In the genomic region with DNA sequence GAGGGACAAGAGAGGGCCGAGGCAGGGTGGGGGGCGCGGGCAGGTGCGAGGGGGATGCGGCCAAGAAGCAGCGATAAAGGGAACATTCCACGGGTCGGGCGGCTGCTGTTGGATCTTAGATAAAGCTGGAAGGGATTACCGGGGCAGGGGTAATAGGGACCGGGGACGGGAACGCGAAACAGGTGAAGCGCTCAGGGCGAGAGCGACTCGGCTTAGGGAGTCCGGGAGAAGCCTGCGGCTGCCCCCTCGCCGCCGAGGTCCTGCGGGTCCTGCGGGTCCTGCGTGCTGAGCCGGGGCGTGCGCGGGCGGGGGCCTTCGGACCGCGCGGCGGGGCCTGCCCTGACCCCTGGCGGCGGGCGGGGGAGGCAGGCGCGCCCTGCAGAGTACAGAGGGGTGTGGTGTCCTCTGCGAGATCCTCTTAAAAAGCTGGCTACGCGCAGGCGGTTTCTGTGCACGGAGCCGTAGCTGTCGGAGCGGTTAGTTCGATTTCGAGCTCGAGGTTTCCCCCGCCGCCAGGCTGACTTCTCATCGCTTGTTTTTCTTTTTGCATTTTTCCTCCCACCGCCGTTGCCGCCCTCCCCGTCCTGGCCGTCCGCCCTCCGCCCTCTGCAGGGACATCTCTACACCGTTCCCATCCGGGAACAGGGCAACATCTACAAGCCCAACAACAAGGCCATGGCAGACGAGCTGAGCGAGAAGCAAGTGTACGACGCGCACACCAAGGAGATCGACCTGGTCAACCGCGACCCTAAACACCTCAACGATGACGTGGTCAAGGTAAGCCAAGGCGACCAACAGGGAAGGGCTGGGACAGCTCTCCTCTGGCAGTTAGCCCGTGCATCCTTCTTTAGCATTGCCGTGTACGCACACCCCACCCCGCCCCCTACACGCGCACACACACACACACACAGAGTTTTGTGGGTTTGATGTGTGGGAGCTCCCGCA, we compare ENCODE assay signal across 8 cellular contexts. TPM values are rescaled to one million over a fixed set of nuclear protein-coding genes. Genes with fewer than 3 reads are reported as not detected.
DNase-seq lines count a peak whose midpoint lies in the region; ATAC-seq lines count a peak whose summit lies in the region.

No MANE protein-coding gene starts in this region.

- intact Hi-C loops in left colon (cut with DNase I, micrococcal nuclease): loop anchor here in 1 of 2 donors (5.0 to 10.0 kb wide), 3 partner anchors 59 to 254 kb away; no protein-coding TSS in a partner anchor

- peak; percentile 88 for ATAC-seq in HG02588 (IDR thresholded peaks at IDR 0.05; ENCODE audit: unreplicated experiment)
- peak; percentile 86 to 92 for ATAC-seq in activated CD4-positive, CD25-positive, alpha-beta regulatory T cell treated with anti-CD3 and anti-CD28 coated beads, Interleukin-2, amount 50 U/mL, for 24 hours
- ATAC-seq in left colon: peak; percentile 94

- DNase-seq in NCI-H2196 (lab: John Stamatoyannopoulos, UW; ENCODE audit: unreplicated experiment) (peak; percentile 11), NCI-H2196 treated with DMSO at 0.1 percent for 48 hours (lab: John Stamatoyannopoulos, UW; ENCODE audit: unreplicated experiment) (no peak), NCI-H1105 (lab: John Stamatoyannopoulos, UW) (peak; percentile 41), cortex of kidney (lab: John Stamatoyannopoulos, UW) (peak; percentile 17), left colon (peak; percentile 72 to 74)
- DNase-seq in stimulated activated CD4-positive, alpha-beta T cell treated with anti-CD3 and anti-CD28 coated beads, Interleukin-2, amount 100 ng/mL, for 24 hours: peak; percentile 65 to 70

RNA-seq across cellular contexts. Expression of a gene that starts 1.3 kb away (rescaled TPM):
- total RNA-seq in left colon: 10 to 100 TPM; 15.7 to 74.1 TPM

RNA-seq across cellular contexts. Expression of a gene that starts 26.6 kb away (rescaled TPM):
- 10 to 100 TPM in 1 of 2 donors, 1 to 10 TPM in 1; 8.9 to 16.1 TPM for total RNA-seq in left colon
